Comparison of ENCODE assay signal across 11 cellular contexts in the genomic region with DNA sequence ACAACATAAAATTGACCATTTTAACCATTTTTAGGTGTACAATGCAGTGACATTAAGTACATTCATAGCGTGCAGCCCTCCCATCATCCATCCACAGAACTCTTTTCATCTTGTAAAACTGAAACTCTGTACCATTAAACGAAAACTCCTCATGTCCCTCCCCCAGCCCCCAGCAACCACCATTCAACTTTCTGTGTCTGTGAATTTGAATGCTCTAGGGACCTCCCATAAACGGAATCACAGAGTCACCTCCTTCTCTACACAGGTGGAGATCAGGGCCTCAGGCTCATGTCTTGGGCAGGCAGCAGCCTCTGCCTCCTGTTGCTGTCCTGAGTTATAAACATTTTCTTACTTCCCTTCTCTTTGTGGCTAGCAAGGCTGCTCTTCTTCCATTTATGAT. TPM values are rescaled to one million over a fixed set of nuclear protein-coding genes. Genes with fewer than 3 reads are reported as not detected.
DNase-seq lines count a peak whose midpoint lies in the region; ATAC-seq and TF ChIP-seq lines count a peak whose summit lies in the region.
"Had no signal": no experiment of that assay in that cellular context is flagged by ENCODE, and none has a peak within 500 bp of the region (broad histone marks: within the 10 kb centered on the region; RNA-seq: fewer than 3 reads in every experiment).

No MANE protein-coding gene starts in this region.

- H3K4me3 ChIP-seq in WERI-Rb-1 (ENCODE audit: low read depth, low read length): no peak overlapping the region
- H3K4me3 ChIP-seq in naive thymus-derived CD4-positive, alpha-beta T cell (ENCODE audit: low read length): no peak overlapping the region

- H3K9me3 Mint-ChIP-seq in naive thymus-derived CD4-positive, alpha-beta T cell: no peaks in the 10 kb centered on the region

- no peak for TF ChIP-seq CTCF in WERI-Rb-1 (IDR thresholded peaks at IDR 0.05; ENCODE audit: low read depth, low read length)

- ATAC-seq in GM18499 (IDR thresholded peaks at IDR 0.05; ENCODE audit: insufficient read depth, unreplicated experiment) (peak; percentile 49), GM19324 (IDR thresholded peaks at IDR 0.05; ENCODE audit: low FRiP score, unreplicated experiment) (peak; percentile 77), HG02884 (IDR thresholded peaks at IDR 0.05; ENCODE audit: unreplicated experiment) (peak; percentile 93), HG03196 (IDR thresholded peaks at IDR 0.05; ENCODE audit: unreplicated experiment) (no peak)
- ATAC-seq in naive thymus-derived CD4-positive, alpha-beta T cell: no peak

- POLR2A ChIA-PET in naive thymus-derived CD4-positive, alpha-beta T cell (lab: Charles Lee): no interaction called here

- TF ChIP-seq POLR2A in erythroblast (IDR thresholded peaks at IDR 0.05; ENCODE audit: low read length): no peak

- intact Hi-C loops in naive thymus-derived CD4-positive, alpha-beta T cell (cut with micrococcal nuclease): no loop called here

- H3K4me1 ChIP-seq in naive thymus-derived CD4-positive, alpha-beta T cell (ENCODE audit: control insufficient read depth in 2 of 2, insufficient read depth in 2 of 2, low read length in 2 of 2): no peaks in the 10 kb centered on the region

- CTCF ChIA-PET in naive thymus-derived CD4-positive, alpha-beta T cell (lab: Charles Lee): no interaction called here

- DNase-seq in WERI-Rb-1 (no peak), AG20443 (ENCODE audit: low spot score) (no peak), erythroblast (lab: John Stamatoyannopoulos, UW) (no peak)
- DNase-seq in naive thymus-derived CD4-positive, alpha-beta T cell: no peak
- DNase-seq: activated CD4-positive, alpha-beta T cell treated with anti-CD3 and anti-CD28 coated beads, Interleukin-2, amount 50 U/mL, for 4 hours; Calu3; central memory CD4-positive, alpha-beta T cell had no signal

- no peak overlapping the region for H3K4me3 Mint-ChIP-seq in naive thymus-derived CD4-positive, alpha-beta T cell

- no peaks in the 10 kb centered on the region for H3K27me3 Mint-ChIP-seq in naive thymus-derived CD4-positive, alpha-beta T cell

- H3K27ac Mint-ChIP-seq in naive thymus-derived CD4-positive, alpha-beta T cell: peak overlapping the region in 1 of 9 donors; percentile 15

- H3K27ac ChIP-seq in WERI-Rb-1: 0 out of 2 replicates have a peak overlapping the region, but pooled peaks have one; percentile 43
- H3K27ac ChIP-seq in naive thymus-derived CD4-positive, alpha-beta T cell (ENCODE audit: low read depth, low read length): no peak overlapping the region

- no peaks in the 10 kb centered on the region for H3K9me3 ChIP-seq in WERI-Rb-1 (ENCODE audit: severe bottlenecking)
- no peaks in the 10 kb centered on the region for H3K9me3 ChIP-seq in naive thymus-derived CD4-positive, alpha-beta T cell (ENCODE audit: control insufficient read depth in 2 of 3, low read length in 3 of 3)

- peaks cover 0 to 2% (median 0%) of the 10 kb centered on the region in 5 donors for H3K36me3 Mint-ChIP-seq in naive thymus-derived CD4-positive, alpha-beta T cell

- H3K36me3 ChIP-seq in WERI-Rb-1: no peaks in the 10 kb centered on the region
- H3K36me3 ChIP-seq in naive thymus-derived CD4-positive, alpha-beta T cell (ENCODE audit: control insufficient read depth in 2 of 3, insufficient read depth in 3 of 3, low read length in 3 of 3): no peaks in the 10 kb centered on the region

- peaks cover 0 to 8% (median 0%) of the 10 kb centered on the region in 7 donors for H3K4me1 Mint-ChIP-seq in naive thymus-derived CD4-positive, alpha-beta T cell

- H3K27me3 ChIP-seq in WERI-Rb-1 (ENCODE audit: insufficient read depth, low read depth, severe bottlenecking): no peaks in the 10 kb centered on the region
- H3K27me3 ChIP-seq in naive thymus-derived CD4-positive, alpha-beta T cell (ENCODE audit: control insufficient read depth in 2 of 2, insufficient read depth in 2 of 2, low read length in 2 of 2): no peaks in the 10 kb centered on the region

RNA-seq across cellular contexts. Expression of a gene that starts 7.3 kb away (rescaled TPM):
- 10 to 100 TPM in 1 of 5 experiments, 1 to 10 TPM in 4; 5.3 to 36.1 (median 6.6) TPM for total RNA-seq in naive thymus-derived CD4-positive, alpha-beta T cell
- polyA plus RNA-seq in naive thymus-derived CD4-positive, alpha-beta T cell: 1 to 10 TPM; 1.9 to 2.6 TPM

Comparison
In these comparisons a context has a peak if more than half of its experiments do, and no peak if none do; other contexts are left out.
1. ATAC-seq: peak in GM18499 (single experiment), GM19324 (single experiment) and HG02884 (single experiment); none in HG03196 (single experiment) and naive thymus-derived CD4-positive, alpha-beta T cell (single experiment).